Comparison of ENCODE assay signal across 8 cellular contexts in the genomic region with DNA sequence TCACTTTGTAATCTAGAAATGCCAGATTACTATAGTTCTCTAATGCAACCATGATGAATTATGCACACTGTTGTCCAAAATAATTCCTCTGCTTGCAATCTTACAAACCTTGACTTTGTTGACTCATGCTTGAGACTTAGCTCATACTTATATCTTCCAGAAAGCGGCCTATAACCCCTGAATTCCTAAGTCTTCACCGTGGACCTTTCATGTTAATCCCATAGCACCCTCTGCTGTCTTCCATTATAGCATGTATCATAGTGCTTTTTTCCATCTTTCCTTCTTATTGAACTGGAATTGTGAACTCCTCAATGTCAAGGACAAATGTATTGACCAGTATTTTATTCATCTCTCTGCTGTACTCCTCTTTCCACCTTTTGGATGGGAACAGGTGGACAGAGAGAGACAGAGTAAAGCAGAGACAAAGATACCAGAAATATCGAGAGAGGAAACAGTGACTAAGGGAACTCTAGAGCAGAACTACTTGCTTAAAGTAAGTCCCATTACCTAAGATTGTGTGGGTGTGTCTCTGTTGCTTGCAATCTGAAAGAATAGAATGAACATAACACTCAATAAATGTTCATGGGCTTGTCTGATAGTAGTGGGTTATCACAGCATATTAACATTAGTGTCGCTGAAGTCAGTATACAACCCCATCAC.
DNase-seq lines count a peak whose midpoint lies in the region; ATAC-seq and TF ChIP-seq lines count a peak whose summit lies in the region.

No MANE protein-coding gene starts in this region.

- H2BK5ac ChIP-seq in H9 (ENCODE audit: insufficient read length, low read length): no peak overlapping the region

- H3K14ac ChIP-seq in H9 (ENCODE audit: insufficient read depth, low read length): no peak overlapping the region

- no peaks in the 10 kb centered on the region for H3K36me3 ChIP-seq in Peyer's patch
- H3K36me3 ChIP-seq in effector memory CD4-positive, alpha-beta T cell (ENCODE audit: control insufficient read depth, insufficient read depth, low read length): no peaks in the 10 kb centered on the region

- ATAC-seq in sciatic nerve: peak; percentile 65
- ATAC-seq in HG03342 (IDR thresholded peaks at IDR 0.05; ENCODE audit: unreplicated experiment): no peak
- no peak for ATAC-seq in HG03521 (IDR thresholded peaks at IDR 0.05; ENCODE audit: unreplicated experiment)

- H3K4me3 ChIP-seq in Peyer's patch (no peak overlapping the region), foreskin fibroblast (ENCODE audit: low read depth in 1 of 2, low read length in 2 of 2) (no peak overlapping the region)
- no peak overlapping the region for H3K4me3 ChIP-seq in effector memory CD4-positive, alpha-beta T cell (ENCODE audit: insufficient read depth, low read depth, low read length, poor library complexity, severe bottlenecking)

- CTCF ChIA-PET in activated CD4-positive, alpha-beta T cell treated with anti-CD3 and anti-CD28 coated beads, Interleukin-2, amount 10 ng/mL, durations not matched to agents 7 days and 5 days (lab: Charles Lee): no interaction called here

- DNase-seq in H9: no peak
- no peak for DNase-seq in Peyer's patch
- DNase-seq in foreskin fibroblast: peak; percentile 76 to 90
- no peak for DNase-seq in sciatic nerve (ENCODE audit: low spot score)
- no peak for DNase-seq in effector memory CD4-positive, alpha-beta T cell
- DNase-seq in activated CD4-positive, alpha-beta T cell treated with anti-CD3 and anti-CD28 coated beads, Interleukin-2, amount 10 ng/mL, durations not matched to agents 7 days and 5 days: no peak

- intact Hi-C loops in sciatic nerve (cut with DNase I): no loop called here

- H2AK5ac ChIP-seq in H9 (ENCODE audit: insufficient read length, low read length): no peak overlapping the region

- no CpG with 5 or more reads among the region's 4 CpGs for WGBS in H9 (ENCODE audit: extremely low coverage, insufficient read length, low lambda C conversion rate)

- H3K4me2 ChIP-seq in H9 (ENCODE audit: insufficient read depth, insufficient read length, low read length): no peak overlapping the region

- no peaks in the 10 kb centered on the region for H3K79me1 ChIP-seq in H9 (ENCODE audit: insufficient read depth, low read depth, low read length, poor library complexity, severe bottlenecking)

- H3K27ac ChIP-seq in H9 (ENCODE audit: insufficient read length, low read depth, low read length) (no peak overlapping the region), Peyer's patch (no peak overlapping the region)
- H3K27ac ChIP-seq in effector memory CD4-positive, alpha-beta T cell (ENCODE audit: insufficient read depth, low read length, poor library complexity, severe bottlenecking): no peak overlapping the region

- TF ChIP-seq CTCF in H9 (conservative IDR thresholded peaks at IDR 0.05) (peak; percentile 47), Peyer's patch (IDR thresholded peaks at IDR 0.05) (peak in 4 of 6 experiments; percentile 45 to 90 (median 80)), foreskin fibroblast (IDR thresholded peaks at IDR 0.05; ENCODE audit: low read depth, low read length) (peak; percentile 55)

- H3K23me2 ChIP-seq in H9 (ENCODE audit: insufficient read length, low read depth, low read length, poor library complexity, severe bottlenecking): no peaks in the 10 kb centered on the region

- no peak for TF ChIP-seq POLR2A in Peyer's patch (IDR thresholded peaks at IDR 0.05)

- H3K23ac ChIP-seq in H9 (ENCODE audit: insufficient read length, low read depth, low read length): no peak overlapping the region

- H3K36me3 Mint-ChIP-seq in H9 (ENCODE audit: insufficient read depth in 1 of 3, low read depth in 3 of 3): no peaks in the 10 kb centered on the region; a peak in 1 of 7 replicates
- H3K36me3 Mint-ChIP-seq in activated CD4-positive, alpha-beta T cell treated with anti-CD3 and anti-CD28 coated beads, Interleukin-2, amount 10 ng/mL, durations not matched to agents 7 days and 5 days (ENCODE audit: low read depth): no peaks in the 10 kb centered on the region

- no peak overlapping the region for H3K4ac ChIP-seq in H9 (ENCODE audit: low read depth, low read length)

- H3K9ac ChIP-seq in H9 (ENCODE audit: extremely low read depth, insufficient read length, low read length): no peak overlapping the region

- H3K4me1 ChIP-seq in H9 (ENCODE audit: insufficient read depth, low read length) (no peaks in the 10 kb centered on the region), Peyer's patch (no peaks in the 10 kb centered on the region)
- no peaks in the 10 kb centered on the region for H3K4me1 ChIP-seq in effector memory CD4-positive, alpha-beta T cell (ENCODE audit: control insufficient read depth, insufficient read depth, low read length, poor library complexity, severe bottlenecking)

- no peaks in the 10 kb centered on the region for H3K9me3 Mint-ChIP-seq in H9
- peaks cover 10% of the 10 kb centered on the region for H3K9me3 Mint-ChIP-seq in activated CD4-positive, alpha-beta T cell treated with anti-CD3 and anti-CD28 coated beads, Interleukin-2, amount 10 ng/mL, durations not matched to agents 7 days and 5 days

- H3K27ac Mint-ChIP-seq in H9: no peak overlapping the region; a peak in 1 of 7 replicates
- H3K27ac Mint-ChIP-seq in activated CD4-positive, alpha-beta T cell treated with anti-CD3 and anti-CD28 coated beads, Interleukin-2, amount 10 ng/mL, durations not matched to agents 7 days and 5 days: no peak overlapping the region

- no peak overlapping the region for H4K91ac ChIP-seq in H9 (ENCODE audit: insufficient read length, low read depth, low read length)

- H2AFZ ChIP-seq in H9 (ENCODE audit: low read length): no peak overlapping the region

- H3K9me3 ChIP-seq in H9 (ENCODE audit: control insufficient read depth, low read depth, low read length) (no peaks in the 10 kb centered on the region), Peyer's patch (no peaks in the 10 kb centered on the region)
- no peaks in the 10 kb centered on the region for H3K9me3 ChIP-seq in effector memory CD4-positive, alpha-beta T cell (ENCODE audit: control insufficient read depth, low read length)

- no peak overlapping the region for H2BK120ac ChIP-seq in H9 (ENCODE audit: low read depth, low read length, poor library complexity, severe bottlenecking)

- H3K79me2 ChIP-seq in H9 (ENCODE audit: insufficient read depth, low read length): no peaks in the 10 kb centered on the region

- H3K4me1 Mint-ChIP-seq in H9: peaks cover 2% of the 10 kb centered on the region in 2 experiments; a peak in 2 of 4 replicates
- no peaks in the 10 kb centered on the region for H3K4me1 Mint-ChIP-seq in activated CD4-positive, alpha-beta T cell treated with anti-CD3 and anti-CD28 coated beads, Interleukin-2, amount 10 ng/mL, durations not matched to agents 7 days and 5 days

- no peak overlapping the region for H2BK15ac ChIP-seq in H9 (ENCODE audit: low read depth, low read length)

- no peaks in the 10 kb centered on the region for H4K20me1 ChIP-seq in H9 (ENCODE audit: control insufficient read depth, insufficient read depth, insufficient read length)

- POLR2A ChIA-PET in activated CD4-positive, alpha-beta T cell treated with anti-CD3 and anti-CD28 coated beads, Interleukin-2, amount 10 ng/mL, durations not matched to agents 7 days and 5 days (lab: Charles Lee): no interaction called here

- H3K18ac ChIP-seq in H9 (ENCODE audit: insufficient read length, low read depth, low read length): no peak overlapping the region

- no peaks in the 10 kb centered on the region for H3K27me3 Mint-ChIP-seq in H9 (ENCODE audit: low read depth)
- no peaks in the 10 kb centered on the region for H3K27me3 Mint-ChIP-seq in activated CD4-positive, alpha-beta T cell treated with anti-CD3 and anti-CD28 coated beads, Interleukin-2, amount 10 ng/mL, durations not matched to agents 7 days and 5 days

- H4K8ac ChIP-seq in H9 (replicated peaks; ENCODE audit: insufficient read length, low read depth, low read length): no peak overlapping the region

- no peak overlapping the region for H2BK20ac ChIP-seq in H9 (ENCODE audit: low read depth, low read length, poor library complexity, severe bottlenecking)

- H3K56ac ChIP-seq in H9 (ENCODE audit: insufficient read length, low read depth, low read length): no peak overlapping the region

- H2BK12ac ChIP-seq in H9 (ENCODE audit: insufficient read length, low read depth, low read length): no peak overlapping the region

- H3T11ph ChIP-seq in H9 (ENCODE audit: low read length): no peak overlapping the region

- no peak overlapping the region for H4K5ac ChIP-seq in H9 (ENCODE audit: insufficient read length, low read depth, low read length)

- H3K4me3 Mint-ChIP-seq in H9: no peak overlapping the region
- no peak overlapping the region for H3K4me3 Mint-ChIP-seq in activated CD4-positive, alpha-beta T cell treated with anti-CD3 and anti-CD28 coated beads, Interleukin-2, amount 10 ng/mL, durations not matched to agents 7 days and 5 days

- H3K27me3 ChIP-seq in H9 (ENCODE audit: insufficient read depth, low read length) (no peaks in the 10 kb centered on the region), Peyer's patch (no peaks in the 10 kb centered on the region)
- no peaks in the 10 kb centered on the region for H3K27me3 ChIP-seq in effector memory CD4-positive, alpha-beta T cell (replicated peaks; ENCODE audit: control insufficient read depth, insufficient read depth, low read length, poor library complexity, severe bottlenecking)

Comparison
In these comparisons a context has a peak if more than half of its experiments do, and no peak if none do; other contexts are left out.
1. DNase-seq: peak in foreskin fibroblast (2 of 2); none in H9 (single experiment), Peyer's patch (0 of 3), sciatic nerve (single experiment), effector memory CD4-positive, alpha-beta T cell (0 of 3) and activated CD4-positive, alpha-beta T cell treated with anti-CD3 and anti-CD28 coated beads, Interleukin-2, amount 10 ng/mL, durations not matched to agents 7 days and 5 days (single experiment).
2. Peak in every context shown above with its lines, with median percentiles within 50 percentile points of each other: CTCF ChIP-seq.